Comparison of ENCODE assay signal across 8 cellular contexts in the genomic region with DNA sequence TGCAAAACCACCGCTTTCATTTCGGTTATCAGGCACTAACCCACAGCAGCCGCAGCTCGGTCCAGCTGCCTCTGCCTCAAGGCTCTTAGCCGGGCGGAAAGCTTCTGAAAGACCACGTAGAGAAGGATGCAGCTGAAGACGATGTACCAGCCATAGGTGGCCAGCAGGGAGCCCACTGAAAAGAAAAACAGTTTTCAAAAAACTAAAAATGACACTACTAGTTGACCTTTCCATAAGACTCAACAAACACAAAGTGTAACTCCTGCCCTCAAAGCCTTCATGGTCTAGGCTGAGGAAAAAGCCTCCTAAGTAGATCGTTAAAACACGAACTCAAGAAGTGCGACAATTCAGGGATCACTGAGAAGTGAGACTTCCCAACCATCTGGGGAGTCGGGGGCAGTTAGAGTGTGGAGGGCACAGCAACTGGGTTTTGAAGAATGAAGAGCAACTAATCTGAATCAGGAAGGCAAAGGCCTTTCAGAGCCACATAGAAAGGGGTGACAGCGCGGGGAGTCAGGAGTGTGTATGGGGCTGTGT. TPM values are rescaled to one million over a fixed set of nuclear protein-coding genes. Genes with fewer than 3 reads are reported as not detected.
A peak's percentile ranks its signal among the peaks of the same experiment; 100 is the strongest.
DNase-seq lines count a peak whose midpoint lies in the region; FAIRE-seq and TF ChIP-seq lines count a peak whose summit lies in the region.

No MANE protein-coding gene starts in this region.

- peak; percentile 70 for TF ChIP-seq CTCF in glutamatergic neuron (IDR thresholded peaks at IDR 0.05; ENCODE audit: partially characterized antibody, unreplicated experiment)

- H3K4me3 ChIP-seq in CD8-positive, alpha-beta memory T cell (ENCODE audit: low read length) = peak overlapping the region; percentile 88
- H3K4me3 ChIP-seq in skin epidermis = peak overlapping the region; percentile 72 to 100 (median 79)

- CTCF ChIA-PET in CD8-positive, alpha-beta memory T cell (lab: Charles Lee) = interaction anchor here (0.7 to 1.6 kb wide), 5 partner anchors 12 to 365 kb away, joined by 3 to 8 read pairs (median 3); a partner anchor contains a TSS
- CTCF ChIA-PET in activated CD4-positive, alpha-beta memory T cell treated with anti-CD3 and anti-CD28 coated beads for 36 hours (lab: Charles Lee) = interaction anchor here (0.7 to 2.9 kb wide), 9 partner anchors 9 to 269 kb away, joined by 3 to 24 read pairs (median 4); a partner anchor contains a TSS

- peaks cover 18% of the 10 kb centered on the region for H3K4me1 ChIP-seq in CD8-positive, alpha-beta memory T cell (ENCODE audit: insufficient read depth, low read length)

- peaks cover 41% of the 10 kb centered on the region for H3K36me3 ChIP-seq in CD8-positive, alpha-beta memory T cell (ENCODE audit: insufficient read depth, low read length)

- peak overlapping the region; percentile 80 to 100 (median 94) for H3K27ac Mint-ChIP-seq in CD8-positive, alpha-beta memory T cell
- peak overlapping the region; percentile 81 for H3K27ac Mint-ChIP-seq in activated CD4-positive, alpha-beta memory T cell treated with anti-CD3 and anti-CD28 coated beads for 36 hours
- H3K27ac Mint-ChIP-seq in glutamatergic neuron (ENCODE audit: unreplicated experiment) = peak overlapping the region; percentile 71

- no peaks in the 10 kb centered on the region for H3K27me3 ChIP-seq in CD8-positive, alpha-beta memory T cell (ENCODE audit: insufficient read depth, low read length, poor library complexity, severe bottlenecking)

- H3K27ac ChIP-seq in CD8-positive, alpha-beta memory T cell (ENCODE audit: low read depth, low read length) = peak overlapping the region; percentile 87
- H3K27ac ChIP-seq in skin epidermis = peak overlapping the region; percentile 31 to 95 (median 90)

- H3K9me3 ChIP-seq in CD8-positive, alpha-beta memory T cell (ENCODE audit: low read length) = no peaks in the 10 kb centered on the region

- peak in 2 of 5 donors; percentile 17 to 29 for DNase-seq in CD8-positive, alpha-beta memory T cell
- DNase-seq in GM19239 (ENCODE audit: insufficient read length, low spot score) = no peak
- peak; percentile 32 for DNase-seq in HT1080 (ENCODE audit: low read depth)
- DNase-seq in activated CD4-positive, alpha-beta memory T cell treated with anti-CD3 and anti-CD28 coated beads for 36 hours = peak; percentile 37
- no peak for DNase-seq in glutamatergic neuron
- DNase-seq in NCI-H510A treated with DMSO at 0.1 percent for 48 hours (lab: John Stamatoyannopoulos, UW) = no peak
- no peak for DNase-seq in cerebellar nuclear complex (lab: John Stamatoyannopoulos, UW)

- no peaks in the 10 kb centered on the region for H3K9me3 Mint-ChIP-seq in CD8-positive, alpha-beta memory T cell
- H3K9me3 Mint-ChIP-seq in activated CD4-positive, alpha-beta memory T cell treated with anti-CD3 and anti-CD28 coated beads for 36 hours = no peaks in the 10 kb centered on the region
- H3K9me3 Mint-ChIP-seq in glutamatergic neuron (ENCODE audit: unreplicated experiment) = peaks cover 2% of the 10 kb centered on the region

- H3K4me1 Mint-ChIP-seq in CD8-positive, alpha-beta memory T cell = peaks cover 26 to 37% (median 31%) of the 10 kb centered on the region in 3 donors
- peaks cover 29% of the 10 kb centered on the region for H3K4me1 Mint-ChIP-seq in activated CD4-positive, alpha-beta memory T cell treated with anti-CD3 and anti-CD28 coated beads for 36 hours (ENCODE audit: low read depth)
- no peaks in the 10 kb centered on the region for H3K4me1 Mint-ChIP-seq in glutamatergic neuron (ENCODE audit: low read depth, unreplicated experiment)

- POLR2A ChIA-PET in CD8-positive, alpha-beta memory T cell (lab: Charles Lee) = interaction anchor here (0.7 to 1.6 kb wide), 5 partner anchors 16 to 1621 kb away, joined by 3 to 13 read pairs (median 4); a partner anchor contains a TSS
- POLR2A ChIA-PET in activated CD4-positive, alpha-beta memory T cell treated with anti-CD3 and anti-CD28 coated beads for 36 hours (lab: Charles Lee) = interaction anchor here (1.2 kb wide), 1 partner anchor 17 kb away, joined by 4 read pairs; no protein-coding TSS in a partner anchor

- peaks cover 9 to 65% (median 26%) of the 10 kb centered on the region in 3 donors for H3K36me3 Mint-ChIP-seq in CD8-positive, alpha-beta memory T cell
- peaks cover 34% of the 10 kb centered on the region for H3K36me3 Mint-ChIP-seq in activated CD4-positive, alpha-beta memory T cell treated with anti-CD3 and anti-CD28 coated beads for 36 hours
- no peaks in the 10 kb centered on the region for H3K36me3 Mint-ChIP-seq in glutamatergic neuron (ENCODE audit: unreplicated experiment)

- H3K4me3 Mint-ChIP-seq in CD8-positive, alpha-beta memory T cell = peak overlapping the region; percentile 90 to 100 (median 96)
- H3K4me3 Mint-ChIP-seq in activated CD4-positive, alpha-beta memory T cell treated with anti-CD3 and anti-CD28 coated beads for 36 hours = peak overlapping the region; percentile 92
- H3K4me3 Mint-ChIP-seq in glutamatergic neuron (ENCODE audit: unreplicated experiment) = peak overlapping the region; percentile 100

- H3K27me3 Mint-ChIP-seq in CD8-positive, alpha-beta memory T cell = no peaks in the 10 kb centered on the region
- no peaks in the 10 kb centered on the region for H3K27me3 Mint-ChIP-seq in activated CD4-positive, alpha-beta memory T cell treated with anti-CD3 and anti-CD28 coated beads for 36 hours
- H3K27me3 Mint-ChIP-seq in glutamatergic neuron (ENCODE audit: unreplicated experiment) = peaks cover 2% of the 10 kb centered on the region

- peak; percentile 47 for FAIRE-seq in GM19239 (lab: Jason Lieb, UNC)

- intact Hi-C loops in activated CD4-positive, alpha-beta memory T cell treated with anti-CD3 and anti-CD28 coated beads for 36 hours (cut with micrococcal nuclease) = loop anchor here (1.0 to 5.0 kb wide), 4 partner anchors 18 to 674 kb away; a partner anchor contains a TSS

RNA-seq across cellular contexts. Expression of a gene that starts 0.7 kb away (rescaled TPM):
- 10 to 100 TPM; 46.7 to 47.8 TPM for total RNA-seq in CD8-positive, alpha-beta memory T cell
- polyA plus RNA-seq in CD8-positive, alpha-beta memory T cell = 81.2 TPM
- 46.2 and 50.7 TPM in 2 replicates for total RNA-seq in HT1080 (2014; rRNA removed; shearing (Covaris generic))
- 49.5 and 70.6 TPM in 2 replicates for polyA plus RNA-seq in HT1080 (2015; cell fraction: cytosol; rRNA removed)
- 40.7 and 45.2 TPM in 2 replicates for polyA plus RNA-seq in HT1080 (2015; cell fraction: nucleus; rRNA removed)
- total RNA-seq in activated CD4-positive, alpha-beta memory T cell treated with anti-CD3 and anti-CD28 coated beads for 36 hours = 10 to 100 TPM; 30.9 to 31.7 TPM
- 46.9 TPM for total RNA-seq in glutamatergic neuron (ENCODE audit: unreplicated experiment)

RNA-seq across cellular contexts. Expression of a gene that starts 18.5 kb away (rescaled TPM):
- 100 to 1,000 TPM; 213 to 225 TPM for total RNA-seq in CD8-positive, alpha-beta memory T cell
- polyA plus RNA-seq in CD8-positive, alpha-beta memory T cell = 74.4 TPM
- 55.0 and 97.8 TPM in 2 replicates for total RNA-seq in HT1080 (2014; rRNA removed; shearing (Covaris generic))
- 127 and 131 TPM in 2 replicates for polyA plus RNA-seq in HT1080 (2015; cell fraction: cytosol; rRNA removed)
- 116 and 129 TPM in 2 replicates for polyA plus RNA-seq in HT1080 (2015; cell fraction: nucleus; rRNA removed)
- total RNA-seq in activated CD4-positive, alpha-beta memory T cell treated with anti-CD3 and anti-CD28 coated beads for 36 hours = 100 to 1,000 TPM; 167 to 173 TPM
- 73.5 TPM for total RNA-seq in glutamatergic neuron (ENCODE audit: unreplicated experiment)

RNA-seq across cellular contexts. Expression of a gene that starts 24.7 kb away (rescaled TPM):
- total RNA-seq in CD8-positive, alpha-beta memory T cell = 10 to 100 TPM; 49.4 to 49.7 TPM
- 3.6 TPM for polyA plus RNA-seq in CD8-positive, alpha-beta memory T cell
- 22.6 and 26.1 TPM in 2 replicates for total RNA-seq in HT1080 (2014; rRNA removed; shearing (Covaris generic))
- 37.4 and 43.9 TPM in 2 replicates for polyA plus RNA-seq in HT1080 (2015; cell fraction: cytosol; rRNA removed)
- 28.2 and 28.5 TPM in 2 replicates for polyA plus RNA-seq in HT1080 (2015; cell fraction: nucleus; rRNA removed)
- 10 to 100 TPM; 34.8 to 36.3 TPM for total RNA-seq in activated CD4-positive, alpha-beta memory T cell treated with anti-CD3 and anti-CD28 coated beads for 36 hours
- 38.2 TPM for total RNA-seq in glutamatergic neuron (ENCODE audit: unreplicated experiment)

Comparison
In these comparisons a context has a peak if more than half of its experiments do, and no peak if none do; other contexts are left out.
1. DNase-seq: peak in HT1080 (single experiment) and activated CD4-positive, alpha-beta memory T cell treated with anti-CD3 and anti-CD28 coated beads for 36 hours (single experiment); none in GM19239 (single experiment), glutamatergic neuron (single experiment), NCI-H510A treated with DMSO at 0.1 percent for 48 hours (single experiment) and cerebellar nuclear complex (0 of 2).
2. Peak in every context shown above with its lines, with median percentiles within 50 percentile points of each other: H3K27ac Mint-ChIP-seq and H3K4me3 Mint-ChIP-seq.